Comparison of ENCODE assay signal across 8 cellular contexts in the genomic region with DNA sequence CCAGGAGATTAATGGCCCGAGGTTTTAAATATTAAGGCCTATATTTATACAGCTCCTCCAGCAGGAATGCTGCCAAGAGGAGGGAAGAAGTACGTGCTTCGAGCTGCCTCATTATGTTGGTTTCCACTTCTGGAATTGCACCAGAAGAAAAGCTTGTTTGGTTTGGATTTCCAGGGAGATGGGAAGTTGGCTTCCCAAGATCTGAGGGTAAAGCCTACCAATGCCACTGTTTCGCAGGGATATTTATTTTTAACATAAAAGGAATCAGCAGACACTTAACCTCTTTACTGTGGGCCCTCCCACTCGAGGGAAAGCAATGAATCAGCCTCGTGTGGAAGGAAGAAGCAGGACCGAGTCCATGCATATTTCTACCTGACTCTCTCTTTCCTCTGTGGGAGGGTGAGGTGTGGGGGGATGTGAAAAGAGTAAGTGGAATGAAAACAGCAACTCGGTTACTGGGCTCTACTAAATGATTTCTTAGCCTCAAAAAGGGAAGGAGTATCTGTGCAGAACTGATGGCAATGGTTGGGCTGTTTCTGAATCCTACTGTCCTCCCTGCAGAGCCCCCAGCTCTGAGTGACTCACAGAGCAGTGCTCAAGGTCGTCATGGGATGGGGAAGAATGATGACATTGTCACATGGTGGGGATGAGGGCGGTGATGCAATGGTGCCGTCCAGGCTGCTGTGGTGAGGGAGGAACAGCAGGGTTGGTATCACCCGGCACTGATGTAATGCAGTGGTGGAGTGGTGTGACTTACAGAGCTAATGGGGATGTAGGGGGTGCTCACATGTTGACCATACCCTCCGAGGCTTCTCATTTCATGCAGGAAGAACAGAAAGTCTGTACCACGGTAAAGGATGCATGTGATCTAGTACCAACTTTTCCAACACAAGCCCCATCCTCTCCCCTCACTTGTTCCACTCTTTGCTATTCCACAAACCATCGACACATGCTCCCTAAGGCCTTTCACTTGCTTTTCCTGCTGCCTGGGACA.
A peak's percentile ranks its signal among the peaks of the same experiment; 100 is the strongest.
DNase-seq lines count a peak whose midpoint lies in the region; ATAC-seq and TF ChIP-seq lines count a peak whose summit lies in the region.

No MANE protein-coding gene starts in this region.

- H3K27me3 Mint-ChIP-seq in nephron (ENCODE audit: low read depth), result peaks cover 4% of the 10 kb centered on the region

- no peak overlapping the region for H3K4me3 ChIP-seq in AG10803 (ENCODE audit: low read length)
- no peak overlapping the region for H3K4me3 ChIP-seq in LNCaP clone FGC (ENCODE audit: low read depth, low read length)

- peak overlapping the region; percentile 35 for H3K27ac ChIP-seq in cingulate gyrus (ENCODE audit: low read depth, low read length)

- H3K9me3 Mint-ChIP-seq in nephron, result no peaks in the 10 kb centered on the region

- TF ChIP-seq CTCF in AG10803 (conservative IDR thresholded peaks at IDR 0.05; ENCODE audit: low read length) (no peak), LNCaP clone FGC (IDR thresholded peaks at IDR 0.05; ENCODE audit: control insufficient read depth, extremely low read depth, insufficient read depth) (no peak), nephron (IDR thresholded peaks at IDR 0.05; ENCODE audit: unreplicated experiment in 3 of 3) (no peak)

- DNase-seq in AG10803 (ENCODE audit: low read depth) (peak; percentile 89), LNCaP clone FGC (ENCODE audit: low read depth) (peak; percentile 40), NCI-H2107 treated with DMSO at 0.1 percent for 48 hours (lab: John Stamatoyannopoulos, UW; ENCODE audit: unreplicated experiment) (no peak), cerebellar nuclear complex (lab: John Stamatoyannopoulos, UW) (no peak)

- H3K27ac Mint-ChIP-seq in nephron, result peak overlapping the region; percentile 81 to 91 (median 87)

- peaks cover 21% of the 10 kb centered on the region for H3K36me3 Mint-ChIP-seq in nephron (ENCODE audit: low read depth)

- no peak for ATAC-seq in HG02642 (IDR thresholded peaks at IDR 0.05; ENCODE audit: poor library complexity, unreplicated experiment)
- ATAC-seq in HG03342 (IDR thresholded peaks at IDR 0.05; ENCODE audit: unreplicated experiment), result no peak

- H3K4me1 Mint-ChIP-seq in nephron, result peaks cover 44% of the 10 kb centered on the region

- peak overlapping the region in 2 of 3 experiments; percentile 14 to 35 for H3K4me3 Mint-ChIP-seq in nephron

Comparison
In these comparisons a context has a peak if more than half of its experiments do, and no peak if none do; other contexts are left out.
1. DNase-seq: peak in AG10803 (single experiment) and LNCaP clone FGC (single experiment); none in NCI-H2107 treated with DMSO at 0.1 percent for 48 hours (single experiment) and cerebellar nuclear complex (0 of 2).